In the genomic region with DNA sequence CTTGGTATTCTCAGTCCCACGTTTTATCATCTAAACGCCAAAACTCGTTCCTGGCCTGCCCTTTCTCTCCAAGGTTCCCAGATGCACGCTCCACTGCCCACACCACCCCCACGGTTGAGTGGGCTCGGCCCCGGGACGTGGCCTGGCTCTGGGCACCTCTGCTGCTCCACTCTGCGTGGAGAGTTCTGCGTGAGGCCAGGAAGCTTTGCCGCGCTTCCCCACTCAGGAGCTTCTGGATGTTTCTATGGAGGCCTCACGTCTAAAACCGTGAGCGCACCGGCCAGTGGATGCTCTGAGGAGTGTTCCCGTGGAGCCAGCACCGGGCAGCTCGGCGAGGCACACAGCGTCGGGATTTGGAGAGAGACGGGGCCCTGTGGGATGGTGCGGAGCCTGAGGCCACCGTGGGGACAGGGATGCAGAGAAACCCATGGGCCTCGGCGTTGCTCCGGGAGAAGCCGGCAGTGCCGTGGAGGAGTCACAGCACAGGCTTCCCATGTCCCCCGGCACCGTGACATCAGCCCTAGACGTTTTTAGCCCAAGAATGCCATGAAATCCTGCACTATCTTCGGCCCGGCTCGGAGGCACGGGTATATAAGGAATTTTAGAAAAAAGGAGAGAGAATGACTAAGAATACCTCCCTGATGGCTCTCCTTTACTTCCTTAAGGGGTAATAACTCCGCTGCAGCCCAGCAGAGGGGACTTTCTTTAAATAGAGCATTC, we compare ENCODE assay signal across 19 cellular contexts.
A peak's percentile ranks its signal among the peaks of the same experiment; 100 is the strongest.
DNase-seq lines count a peak whose midpoint lies in the region; FAIRE-seq and TF ChIP-seq lines count a peak whose summit lies in the region.
"Had no signal": no experiment of that assay in that cellular context is flagged by ENCODE, and none has a peak within 500 bp of the region (broad histone marks: within the 10 kb centered on the region; RNA-seq: fewer than 3 reads in every experiment).

No MANE protein-coding gene starts in this region.

- no peak overlapping the region for H2BK120ac ChIP-seq in neuronal stem cell (ENCODE audit: low read depth, low read length)

- H3K79me1 ChIP-seq in neuronal stem cell (ENCODE audit: low read depth, low read length), result peaks cover 4% of the 10 kb centered on the region

- no peak overlapping the region for H3K9ac ChIP-seq in neuronal stem cell (ENCODE audit: low read depth, low read length, poor library complexity)

- no peaks in the 10 kb centered on the region for H3K9me3 Mint-ChIP-seq in chondrocyte (ENCODE audit: low read depth)

- peak overlapping the region; percentile 93 for H3K27ac Mint-ChIP-seq in chondrocyte (ENCODE audit: unreplicated experiment)
- H3K27ac Mint-ChIP-seq: CD14-positive monocyte had no signal

- H4K8ac ChIP-seq in neuronal stem cell (ENCODE audit: low read depth, low read length), result no peak overlapping the region

- H3K36me3 ChIP-seq in HEK293 (ENCODE audit: control insufficient read depth in 2 of 2, insufficient read depth in 1 of 2, low read length in 2 of 2) (peaks cover 0 to 8% of the 10 kb centered on the region in 2 experiments; a peak in 1 of 3 replicates), neuronal stem cell (replicated peaks in 1 of 2; ENCODE audit: control insufficient read depth in 2 of 2, insufficient read depth in 2 of 2, low read length in 2 of 2) (no peaks in the 10 kb centered on the region), tibial nerve (peaks cover 0 to 9% (median 0%) of the 10 kb centered on the region in 3 donors)
- H3K36me3 ChIP-seq: MG63, Peyer's patch had no signal

- DNase-seq in chondrocyte (ENCODE audit: low spot score) (no peak), neuronal stem cell (ENCODE audit: low spot score) (no peak), tibial nerve (ENCODE audit: low spot score in 2 of 2) (no peak), OCI-M1 (lab: John Stamatoyannopoulos, UW) (no peak), frontal cortex (ENCODE audit: low spot score in 2 of 2) (no peak), NCI-H1092 (lab: John Stamatoyannopoulos, UW) (no peak)
- DNase-seq: COR-L47, EL, H7, IMR-90, Karpas-422, MG63, NCI-H1105, NCI-H1694, NCI-H2227 treated with DMSO at 0.1 percent for 48 hours, NCI-H524 treated with DMSO at 0.1 percent for 48 hours, Peyer's patch had no signal

- peak overlapping the region; percentile 92 for H2AK5ac ChIP-seq in neuronal stem cell (ENCODE audit: low read depth, low read length)

- no peak overlapping the region for H3K14ac ChIP-seq in neuronal stem cell (ENCODE audit: low read length)

- H3K4ac ChIP-seq in neuronal stem cell (ENCODE audit: low read length), result no peak overlapping the region

- no peak overlapping the region for H3K23ac ChIP-seq in neuronal stem cell (ENCODE audit: low read depth, low read length, poor library complexity)

- H3K18ac ChIP-seq in neuronal stem cell (ENCODE audit: low read length), result peak overlapping the region; percentile 91

- H3K27me3 Mint-ChIP-seq in chondrocyte (ENCODE audit: low read depth), result no peaks in the 10 kb centered on the region

- H3K4me3 Mint-ChIP-seq in chondrocyte (ENCODE audit: unreplicated experiment), result no peak overlapping the region
- H3K4me3 Mint-ChIP-seq: CD14-positive monocyte had no signal

- peak overlapping the region; percentile 43 for H4K91ac ChIP-seq in neuronal stem cell (ENCODE audit: low read depth, low read length, poor library complexity)

- no peak for TF ChIP-seq POLR2A in tibial nerve (IDR thresholded peaks at IDR 0.05)

- H3K27me3 ChIP-seq in neuronal stem cell (ENCODE audit: control insufficient read depth in 3 of 3, insufficient read depth in 3 of 3, low read depth in 1 of 3, low read length in 3 of 3) (peaks cover 0 to 29% (median 0%) of the 10 kb centered on the region in 3 experiments), tibial nerve (no peaks in the 10 kb centered on the region)
- H3K27me3 ChIP-seq: MG63, Peyer's patch had no signal

- no peak for TF ChIP-seq CTCF in HEK293 (tag by site-specific recombination; IDR thresholded peaks at IDR 0.05)
- peak; percentile 39 for TF ChIP-seq CTCF in chondrocyte (IDR thresholded peaks at IDR 0.05)
- no peak for TF ChIP-seq CTCF in tibial nerve (IDR thresholded peaks at IDR 0.05)

- H3K36me3 Mint-ChIP-seq in chondrocyte (ENCODE audit: low read depth), result peaks cover 3% of the 10 kb centered on the region
- H3K36me3 Mint-ChIP-seq: CD14-positive monocyte had no signal

- H2BK5ac ChIP-seq in neuronal stem cell (ENCODE audit: low read length), result no peak overlapping the region

- H3K27ac ChIP-seq in HEK293 (ENCODE audit: extremely low read depth, low read depth, low read length), result no peak overlapping the region
- no peak overlapping the region for H3K27ac ChIP-seq in neuronal stem cell (replicated peaks; ENCODE audit: low read length)
- H3K27ac ChIP-seq in tibial nerve, result peak overlapping the region; percentile 4 to 85 (median 66)

- H3K4me3 ChIP-seq in HEK293 (ENCODE audit: low read depth, low read length) (no peak overlapping the region), neuronal stem cell (ENCODE audit: low read length in 2 of 2) (no peak overlapping the region), tibial nerve (no peak overlapping the region)
- H3K4me3 ChIP-seq: MG63, Peyer's patch had no signal

- no peak overlapping the region for H2AFZ ChIP-seq in neuronal stem cell (ENCODE audit: low read length)

- peaks cover 37% of the 10 kb centered on the region for H3K4me1 Mint-ChIP-seq in chondrocyte (ENCODE audit: low read depth)

- TF ChIP-seq EP300 in tibial nerve (IDR thresholded peaks at IDR 0.05), result no peak

- H2BK15ac ChIP-seq in neuronal stem cell (ENCODE audit: low read length), result peak overlapping the region; percentile 76

- H2BK12ac ChIP-seq in neuronal stem cell (ENCODE audit: low read length), result no peak overlapping the region

- H3K9me3 ChIP-seq in HEK293 (ENCODE audit: control insufficient read depth, insufficient read depth, low read depth, low read length) (no peaks in the 10 kb centered on the region), neuronal stem cell (replicated peaks in 1 of 2; ENCODE audit: control insufficient read depth in 2 of 2, insufficient read depth in 1 of 2, low read depth in 1 of 2, low read length in 2 of 2) (peaks cover 0 to 17% of the 10 kb centered on the region in 2 donors), tibial nerve (peaks cover 0 to 10% (median 0%) of the 10 kb centered on the region in 4 donors)
- H3K9me3 ChIP-seq: MG63, Peyer's patch had no signal

- CTCF ChIA-PET in HEK293 (lab: Yijun Ruan, JAX), result no interaction called here

- no peak overlapping the region for H3K4me2 ChIP-seq in neuronal stem cell (ENCODE audit: insufficient read depth, low read length, poor library complexity, severe bottlenecking)

- no peak for FAIRE-seq in frontal cortex (lab: Jason Lieb, UNC)

- H3K4me1 ChIP-seq in HEK293 (ENCODE audit: control insufficient read depth, insufficient read depth, low read length) (no peaks in the 10 kb centered on the region), neuronal stem cell (ENCODE audit: control insufficient read depth in 2 of 2, insufficient read depth in 1 of 2, low read depth in 1 of 2, low read length in 2 of 2) (peaks cover 0 to 27% of the 10 kb centered on the region in 2 donors), tibial nerve (peaks cover 0 to 56% (median 24%) of the 10 kb centered on the region in 4 donors)

- POLR2A ChIA-PET in HEK293 (lab: Yijun Ruan, JAX), result no interaction called here

- WGBS in neuronal stem cell (ENCODE audit: extremely low coverage in 2 of 2, insufficient read length in 2 of 2, insufficient replicate concordance in 1 of 2), 2 donors, result no CpG with 5 or more reads among the region's 38 CpGs
- 75 to 78% methylated on average over 37 to 38 of the region's 38 CpGs for whole genome bisulfite sequencing in tibial nerve, 2 donors

TF ChIP-seq in HEK293, 187 proteins besides CTCF, POLR2A, EP300 and RAD21:
- TF ChIP-seq ZFHX2 (tag by site-specific recombination; conservative IDR thresholded peaks at IDR 0.05), result 0 out of 2 replicates have a peak, but pooled peaks have one; percentile 14
- 0 out of 2 replicates have a peak, but pooled peaks have one; percentile 11 for TF ChIP-seq EGR2 (tag by site-specific recombination; IDR thresholded peaks at IDR 0.05; ENCODE audit: low read depth)
- TF ChIP-seq ZBTB7A (tag by site-specific recombination; IDR thresholded peaks at IDR 0.05; ENCODE audit: low read depth), result no peak
- no peak for TF ChIP-seq HOXA7 (CRISPR knock-in tag; IDR thresholded peaks at IDR 0.05; ENCODE audit: borderline replicate concordance)
- no peak for TF ChIP-seq KLF10 (tag by site-specific recombination; IDR thresholded peaks at IDR 0.05)
TF ChIP-seq in HEK293: peak in this region for 2.

Comparison
In these comparisons a context has a peak if more than half of its experiments do, and no peak if none do; other contexts are left out.
1. H3K27ac ChIP-seq: peak in tibial nerve (4 of 4); none in HEK293 (single experiment) and neuronal stem cell (single experiment).